In genomic region chr17:71760062-71760720, GRCh38 we compare ENCODE assay signal across 12 cellular contexts.
DNase-seq lines count a peak whose midpoint lies in the region; ATAC-seq and TF ChIP-seq lines count a peak whose summit lies in the region.
"Had no signal": no experiment of that assay in that cellular context is flagged by ENCODE, and none has a peak within 500 bp of the region (broad histone marks: within the 10 kb centered on the region; RNA-seq: fewer than 3 reads in every experiment).

No MANE protein-coding gene starts in this region.

- no peak for TF ChIP-seq EP300 in suprapubic skin (IDR thresholded peaks at IDR 0.05)

- no peaks in the 10 kb centered on the region for H3K27me3 ChIP-seq in osteoblast (ENCODE audit: insufficient read depth, low read length)
- H3K27me3 ChIP-seq in suprapubic skin: peaks cover 3% of the 10 kb centered on the region
- H3K27me3 ChIP-seq: cardiac muscle cell, hepatocyte had no signal

- WGBS in suprapubic skin: 53% methylated on average over 6 of the region's 6 CpGs

- H3K36me3 ChIP-seq in osteoblast (ENCODE audit: insufficient read depth, low read length): no peaks in the 10 kb centered on the region
- H3K36me3 ChIP-seq in suprapubic skin: no peaks in the 10 kb centered on the region
- H3K36me3 ChIP-seq: cardiac muscle cell, thoracic aorta had no signal

- H3K4me3 ChIP-seq in osteoblast (ENCODE audit: insufficient read depth, low read length) (no peak overlapping the region), suprapubic skin (no peak overlapping the region)
- H3K4me3 ChIP-seq: cardiac muscle cell, hepatocyte, thoracic aorta had no signal

- no peaks in the 10 kb centered on the region for H4K20me1 ChIP-seq in osteoblast (ENCODE audit: insufficient read depth, low read length)

- no peaks in the 10 kb centered on the region for H3K79me2 ChIP-seq in osteoblast (ENCODE audit: insufficient read depth, low read length)
- H3K79me2 ChIP-seq: hepatocyte had no signal

- peak; percentile 83 for DNase-seq in ELR (ENCODE audit: low read depth)
- peak; percentile 6 for DNase-seq in LHCN-M2 (ENCODE audit: low read depth)
- peak; percentile 62 for DNase-seq in astrocyte of the hippocampus (ENCODE audit: low read depth, low spot score)
- DNase-seq in osteoblast (ENCODE audit: insufficient read length, low spot score, missing footprints): no peak
- DNase-seq in suprapubic skin (ENCODE audit: low spot score in 2 of 2): no peak
- no peak for DNase-seq in stimulated activated naive CD8-positive, alpha-beta T cell treated with anti-CD3 and anti-CD28 coated beads, Interleukin-15, Interleukin-2, amounts not matched to agents 100 U/mL and 50 U/mL, for 24 hours
- DNase-seq in anterior cingulate cortex (lab: John Stamatoyannopoulos, UW): no peak
- DNase-seq: Calu3, NCI-H226 had no signal

- TF ChIP-seq POLR2A in suprapubic skin (IDR thresholded peaks at IDR 0.05): no peak

- TF ChIP-seq CTCF in osteoblast (IDR thresholded peaks at IDR 0.05; ENCODE audit: extremely low read depth, low read depth, low read length): peak; percentile 22
- no peak for TF ChIP-seq CTCF in suprapubic skin (IDR thresholded peaks at IDR 0.05)

- H3K27ac ChIP-seq in osteoblast (ENCODE audit: low read depth, low read length) (no peak overlapping the region), suprapubic skin (no peak overlapping the region)
- H3K27ac ChIP-seq: cardiac muscle cell, hepatocyte, thoracic aorta had no signal

- H2AFZ ChIP-seq in osteoblast (ENCODE audit: low read length): no peak overlapping the region
- H2AFZ ChIP-seq: hepatocyte had no signal

- no peak overlapping the region for H3K4me2 ChIP-seq in osteoblast (ENCODE audit: insufficient read depth, low read length)
- H3K4me2 ChIP-seq: hepatocyte had no signal

- no peak for ATAC-seq in stimulated activated naive CD8-positive, alpha-beta T cell treated with anti-CD3 and anti-CD28 coated beads, Interleukin-15, Interleukin-2, amounts not matched to agents 100 U/mL and 50 U/mL, for 24 hours

- no peaks in the 10 kb centered on the region for H3K4me1 ChIP-seq in osteoblast (ENCODE audit: insufficient read depth, low read length)
- no peaks in the 10 kb centered on the region for H3K4me1 ChIP-seq in suprapubic skin

- H3K9me3 ChIP-seq in osteoblast (ENCODE audit: low read depth, low read length) (no peaks in the 10 kb centered on the region), suprapubic skin (no peaks in the 10 kb centered on the region)
- H3K9me3 ChIP-seq: thoracic aorta had no signal

Comparison
In these comparisons a context has a peak if more than half of its experiments do, and no peak if none do; other contexts are left out.
1. DNase-seq: peak in ELR (single experiment), LHCN-M2 (single experiment) and astrocyte of the hippocampus (single experiment); none in osteoblast (single experiment), suprapubic skin (0 of 2), stimulated activated naive CD8-positive, alpha-beta T cell treated with anti-CD3 and anti-CD28 coated beads, Interleukin-15, Interleukin-2, amounts not matched to agents 100 U/mL and 50 U/mL, for 24 hours (single experiment) and anterior cingulate cortex (0 of 58).